Comparison of ENCODE assay signal across 6 cellular contexts in the genomic region with DNA sequence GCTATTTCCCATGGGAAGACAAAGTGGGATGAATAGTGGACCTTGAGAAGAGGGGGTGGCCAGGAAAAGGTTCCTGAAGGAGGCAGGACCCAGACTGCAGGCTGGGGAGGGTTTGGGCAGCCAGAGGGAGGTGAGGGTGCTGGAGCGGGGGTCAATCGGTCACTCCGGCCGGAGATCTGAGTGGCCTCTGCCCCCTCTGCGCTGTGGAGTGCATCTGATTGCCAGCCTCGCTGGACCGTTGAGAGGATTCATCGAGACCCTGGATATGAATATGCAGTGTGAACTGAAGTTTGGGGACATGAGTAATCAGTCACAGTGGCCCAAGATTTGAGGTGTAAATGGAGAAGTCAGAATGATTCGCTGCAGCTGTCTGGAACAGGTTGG.
DNase-seq lines count a peak whose midpoint lies in the region; ATAC-seq and TF ChIP-seq lines count a peak whose summit lies in the region.

No MANE protein-coding gene starts in this region.

- ATAC-seq in GM21381 (IDR thresholded peaks at IDR 0.05; ENCODE audit: unreplicated experiment) = no peak

- no peak for TF ChIP-seq CTCF in HL-60 (IDR thresholded peaks at IDR 0.05; ENCODE audit: insufficient read depth, low read length)
- TF ChIP-seq CTCF in cardiac fibroblast (IDR thresholded peaks at IDR 0.05; ENCODE audit: low read depth, low read length) = no peak
- TF ChIP-seq CTCF in neutrophil (IDR thresholded peaks at IDR 0.05) = no peak

- peaks cover 42 to 51% of the 10 kb centered on the region in 2 experiments for H3K4me1 ChIP-seq in neutrophil (ENCODE audit: control insufficient read depth in 1 of 2, insufficient read depth in 1 of 2, low read depth in 1 of 2, low read length in 1 of 2)

- DNase-seq in HL-60 (ENCODE audit: low read depth in 1 of 2, low spot score in 1 of 2) (no peak), cardiac fibroblast (ENCODE audit: low read depth in 2 of 2) (no peak), DMS153 (lab: John Stamatoyannopoulos, UW) (no peak), COR-L47 (lab: John Stamatoyannopoulos, UW) (no peak)

- peaks cover 7% of the 10 kb centered on the region for H3K36me3 ChIP-seq in neutrophil

- H3K9me3 ChIP-seq in neutrophil = no peaks in the 10 kb centered on the region

- H3K27ac ChIP-seq in HL-60 (replicated peaks) = peak overlapping the region; percentile 90
- peak overlapping the region; percentile 93 for H3K27ac ChIP-seq in neutrophil

- H3K27me3 ChIP-seq in HL-60 (ENCODE audit: insufficient read depth, poor library complexity, severe bottlenecking) = no peaks in the 10 kb centered on the region
- peaks cover 9% of the 10 kb centered on the region for H3K27me3 ChIP-seq in neutrophil

- H3K4me3 ChIP-seq in HL-60 (replicated peaks; ENCODE audit: insufficient read depth, low read length) = peak overlapping the region; percentile 83
- H3K4me3 ChIP-seq in cardiac fibroblast (replicated peaks in 1 of 2; ENCODE audit: low read depth in 2 of 2, low read length in 2 of 2) = peak overlapping the region; percentile 79 to 87
- H3K4me3 ChIP-seq in neutrophil (ENCODE audit: low read depth in 1 of 2, low read length in 1 of 2) = peak overlapping the region; percentile 74 to 82
